In the genomic region with DNA sequence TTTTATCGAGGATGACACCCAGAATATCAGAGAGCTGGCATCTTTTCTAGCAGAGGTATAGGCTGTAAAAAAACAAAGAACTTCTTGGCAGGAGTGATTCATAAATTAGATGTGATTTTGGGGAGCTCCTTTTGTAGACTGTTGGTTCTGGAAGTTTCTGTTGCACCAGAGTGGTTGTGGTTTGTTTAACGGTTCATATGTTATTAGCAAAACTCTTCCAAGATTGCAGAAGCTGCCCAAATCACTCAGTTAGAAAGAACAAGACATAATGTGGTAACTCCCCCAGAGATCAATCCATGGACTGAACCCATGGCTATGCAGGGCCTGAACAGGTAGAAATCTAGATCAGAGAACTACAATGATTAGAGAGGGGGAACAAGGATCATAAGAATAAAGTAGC, we compare ENCODE assay signal across 25 cellular contexts. TPM values are rescaled to one million over a fixed set of nuclear protein-coding genes. Genes with fewer than 3 reads are reported as not detected.
DNase-seq lines count a peak whose midpoint lies in the region; ATAC-seq, FAIRE-seq and TF ChIP-seq lines count a peak whose summit lies in the region.
"Had no signal": no experiment of that assay in that cellular context is flagged by ENCODE, and none has a peak within 500 bp of the region (broad histone marks: within the 10 kb centered on the region; RNA-seq: fewer than 3 reads in every experiment).

No MANE protein-coding gene starts in this region.

- ATAC-seq in activated naive CD8-positive, alpha-beta T cell treated with anti-CD3 and anti-CD28 coated beads, Interleukin-2, amount 50 U/mL, for 24 hours: no peak
- no peak for ATAC-seq in WTC11
- ATAC-seq: body of pancreas, HepG2 had no signal

- no peaks in the 10 kb centered on the region for H4K20me1 ChIP-seq in Loucy (ENCODE audit: insufficient read depth, low read length, poor library complexity, severe bottlenecking)

- H3K27ac ChIP-seq in skeletal muscle tissue (ENCODE audit: low read depth, low read length): peak overlapping the region; percentile 20
- H3K27ac ChIP-seq: body of pancreas, colonic mucosa, Peyer's patch, transverse colon had no signal

- H3K79me2 ChIP-seq in Loucy (ENCODE audit: insufficient read depth, low read length): no peaks in the 10 kb centered on the region

- POLR2A ChIA-PET in WTC11 (lab: Charles Lee): no interaction called here

- H3K36me3 Mint-ChIP-seq in activated naive CD8-positive, alpha-beta T cell treated with anti-CD3 and anti-CD28 coated beads, Interleukin-2, amount 50 U/mL, for 24 hours (ENCODE audit: low read depth): peaks cover 4% of the 10 kb centered on the region
- H3K36me3 Mint-ChIP-seq in activated naive CD8-positive, alpha-beta T cell treated with anti-CD3 and anti-CD28 coated beads for 36 hours: peaks cover 2% of the 10 kb centered on the region
- peaks cover 17% of the 10 kb centered on the region for H3K36me3 Mint-ChIP-seq in WTC11
- no peaks in the 10 kb centered on the region for H3K36me3 Mint-ChIP-seq in CD14-positive monocyte
- H3K36me3 Mint-ChIP-seq: CD4-positive, alpha-beta memory T cell had no signal

- TF ChIP-seq CTCF in Loucy (conservative IDR thresholded peaks at IDR 0.05; ENCODE audit: low read length) (no peak), WTC11 (IDR thresholded peaks at IDR 0.05) (no peak), CD14-positive monocyte (IDR thresholded peaks at IDR 0.05) (no peak)

- no peaks in the 10 kb centered on the region for H3K36me3 ChIP-seq in Loucy (ENCODE audit: insufficient read depth, low read length)
- no peaks in the 10 kb centered on the region for H3K36me3 ChIP-seq in skeletal muscle tissue (ENCODE audit: control insufficient read depth in 3 of 3, insufficient read depth in 3 of 3, low read length in 3 of 3)
- H3K36me3 ChIP-seq: colonic mucosa, Peyer's patch, transverse colon had no signal

- no peak overlapping the region for H3K4me3 Mint-ChIP-seq in activated naive CD8-positive, alpha-beta T cell treated with anti-CD3 and anti-CD28 coated beads, Interleukin-2, amount 50 U/mL, for 24 hours
- H3K4me3 Mint-ChIP-seq in activated naive CD8-positive, alpha-beta T cell treated with anti-CD3 and anti-CD28 coated beads for 36 hours: no peak overlapping the region
- H3K4me3 Mint-ChIP-seq in WTC11 (no peak overlapping the region), CD14-positive monocyte (no peak overlapping the region)
- H3K4me3 Mint-ChIP-seq: CD4-positive, alpha-beta memory T cell; neural crest cell had no signal

- CTCF ChIA-PET in WTC11 (lab: Charles Lee): interaction anchor here (1.7 to 1.8 kb wide), 2 partner anchors 11 to 83 kb away, joined by 5 to 10 read pairs; no protein-coding TSS in a partner anchor

- H3K4me3 ChIP-seq in Loucy (ENCODE audit: low read length, poor library complexity, severe bottlenecking) (peak overlapping the region; percentile 50), skeletal muscle tissue (ENCODE audit: low read length in 3 of 3) (no peak overlapping the region)
- H3K4me3 ChIP-seq: body of pancreas, colonic mucosa, Peyer's patch, transverse colon had no signal

- no peak for DNase-seq in activated naive CD8-positive, alpha-beta T cell treated with anti-CD3 and anti-CD28 coated beads, Interleukin-2, amount 50 U/mL, for 24 hours
- DNase-seq in activated naive CD8-positive, alpha-beta T cell treated with anti-CD3 and anti-CD28 coated beads for 36 hours: no peak
- DNase-seq in WTC11 (ENCODE audit: low spot score) (no peak), GM12892 (ENCODE audit: insufficient read length) (no peak), CD14-positive monocyte (ENCODE audit: low spot score) (no peak), DMS53 treated with DMSO at 0.1 percent for 48 hours (lab: John Stamatoyannopoulos, UW; ENCODE audit: unreplicated experiment) (no peak)
- DNase-seq: activated CD4-positive, alpha-beta T cell treated with anti-CD3 and anti-CD28 coated beads, Interleukin-2, amount 50 U/mL, for 4 hours; activated naive CD4-positive, alpha-beta T cell treated with anti-CD3 and anti-CD28 coated beads, Interleukin-2, amount 50 U/mL, for 16 hours; activated T-cell treated with anti-CD3 and anti-CD28 coated beads, Interleukin-2, amount 50 U/mL, for 1 hour; body of pancreas; CD4-positive, alpha-beta memory T cell; colonic mucosa; foreskin fibroblast; midbrain; NCI-H1048; NCI-H2081; Peyer's patch; stimulated activated CD4-positive, alpha-beta T cell treated with anti-CD3 and anti-CD28 coated beads, Interleukin-12 subunit alpha, Interleukin-12 subunit beta, amount 100 ng/mL, for 4 hours; SW 1271; transverse colon had no signal

- H3F3A ChIP-seq in Loucy (ENCODE audit: low read depth): peaks cover 13% of the 10 kb centered on the region; the same call in 1 of the 2 replicates

- peak overlapping the region; percentile 68 for H3K4me2 ChIP-seq in Loucy (ENCODE audit: low read depth, low read length, poor library complexity, severe bottlenecking)

- H2AFZ ChIP-seq in Loucy (ENCODE audit: low read length): peak overlapping the region; percentile 74

- H3K4me1 ChIP-seq in Loucy (ENCODE audit: insufficient read depth, low read length, poor library complexity, severe bottlenecking) (peaks cover 39% of the 10 kb centered on the region), skeletal muscle tissue (ENCODE audit: control insufficient read depth in 3 of 3, insufficient read depth in 3 of 3, low read length in 3 of 3) (no peaks in the 10 kb centered on the region)
- H3K4me1 ChIP-seq: body of pancreas, colonic mucosa, Peyer's patch, transverse colon had no signal

- H3K9ac ChIP-seq in Loucy (ENCODE audit: low read depth, low read length, poor library complexity, severe bottlenecking) (peak overlapping the region; percentile 62), skeletal muscle tissue (ENCODE audit: low read depth in 1 of 3, low read length in 3 of 3) (no peak overlapping the region)

- no peaks in the 10 kb centered on the region for H3K9me2 ChIP-seq in Loucy (replicated peaks; ENCODE audit: low read depth, low read length)

- peak overlapping the region; percentile 53 for H3K27ac Mint-ChIP-seq in activated naive CD8-positive, alpha-beta T cell treated with anti-CD3 and anti-CD28 coated beads, Interleukin-2, amount 50 U/mL, for 24 hours
- H3K27ac Mint-ChIP-seq in activated naive CD8-positive, alpha-beta T cell treated with anti-CD3 and anti-CD28 coated beads for 36 hours: no peak overlapping the region
- H3K27ac Mint-ChIP-seq in WTC11 (peak overlapping the region; percentile 98), CD14-positive monocyte (peak overlapping the region in 2 of 7 donors; percentile 12 to 69)

- no peak for FAIRE-seq in GM12892 (lab: Jason Lieb, UNC)
- FAIRE-seq: HepG2, TTC549 had no signal

- H3K9me3 Mint-ChIP-seq in activated naive CD8-positive, alpha-beta T cell treated with anti-CD3 and anti-CD28 coated beads, Interleukin-2, amount 50 U/mL, for 24 hours: no peaks in the 10 kb centered on the region
- H3K9me3 Mint-ChIP-seq in activated naive CD8-positive, alpha-beta T cell treated with anti-CD3 and anti-CD28 coated beads for 36 hours: peaks cover 5% of the 10 kb centered on the region
- H3K9me3 Mint-ChIP-seq in WTC11 (peaks cover 19% of the 10 kb centered on the region), CD14-positive monocyte (peaks cover 0 to 7% (median 4%) of the 10 kb centered on the region in 7 donors)
- H3K9me3 Mint-ChIP-seq: CD4-positive, alpha-beta memory T cell had no signal

- intact Hi-C loops in CD14-positive monocyte (cut with micrococcal nuclease): no loop called here

- H3K4me1 Mint-ChIP-seq in activated naive CD8-positive, alpha-beta T cell treated with anti-CD3 and anti-CD28 coated beads, Interleukin-2, amount 50 U/mL, for 24 hours: peaks cover 34% of the 10 kb centered on the region
- H3K4me1 Mint-ChIP-seq in activated naive CD8-positive, alpha-beta T cell treated with anti-CD3 and anti-CD28 coated beads for 36 hours: peaks cover 30% of the 10 kb centered on the region
- H3K4me1 Mint-ChIP-seq in WTC11: peaks cover 40% of the 10 kb centered on the region
- peaks cover 39% of the 10 kb centered on the region for H3K4me1 Mint-ChIP-seq in CD14-positive monocyte
- H3K4me1 Mint-ChIP-seq: neural crest cell had no signal

- no peak for TF ChIP-seq POLR2A in GM12892 (IDR thresholded peaks at IDR 0.05; ENCODE audit: low read depth, low read length)

- no peaks in the 10 kb centered on the region for H3K27me3 ChIP-seq in Loucy (ENCODE audit: insufficient read depth, low read length, poor library complexity, severe bottlenecking)
- no peaks in the 10 kb centered on the region for H3K27me3 ChIP-seq in skeletal muscle tissue (ENCODE audit: control insufficient read depth in 3 of 3, insufficient read depth in 3 of 3, low read length in 3 of 3)
- H3K27me3 ChIP-seq: body of pancreas, colonic mucosa, Peyer's patch, transverse colon had no signal

- H3K27me3 Mint-ChIP-seq in activated naive CD8-positive, alpha-beta T cell treated with anti-CD3 and anti-CD28 coated beads, Interleukin-2, amount 50 U/mL, for 24 hours: no peaks in the 10 kb centered on the region
- no peaks in the 10 kb centered on the region for H3K27me3 Mint-ChIP-seq in activated naive CD8-positive, alpha-beta T cell treated with anti-CD3 and anti-CD28 coated beads for 36 hours
- H3K27me3 Mint-ChIP-seq in WTC11 (ENCODE audit: low read depth): no peaks in the 10 kb centered on the region
- H3K27me3 Mint-ChIP-seq in CD14-positive monocyte (ENCODE audit: low read depth in 3 of 3): peaks cover 0 to 3% (median 0%) of the 10 kb centered on the region in 3 donors
- H3K27me3 Mint-ChIP-seq: CD4-positive, alpha-beta memory T cell had no signal

- H3K9me3 ChIP-seq in Loucy (ENCODE audit: insufficient read depth, low read depth, low read length): no peaks in the 10 kb centered on the region
- H3K9me3 ChIP-seq in skeletal muscle tissue (ENCODE audit: control insufficient read depth in 3 of 3, low read length in 3 of 3): no peaks in the 10 kb centered on the region
- H3K9me3 ChIP-seq: body of pancreas, colonic mucosa, Peyer's patch, transverse colon had no signal

RNA-seq across cellular contexts. Expression of gene RNASE10, which starts 6.7 kb away (rescaled TPM):
- under 1 TPM; 0.24 to 0.25 TPM for total RNA-seq in activated naive CD8-positive, alpha-beta T cell treated with anti-CD3 and anti-CD28 coated beads for 36 hours
- total RNA-seq in WTC11 (2021) (0.82 to 1.2 TPM (median 1.0 TPM) in 3 replicates), skeletal muscle tissue (not detected)
- polyA plus RNA-seq in GM12892 (2012; ENCODE audit: missing spikeins): not detected
- not detected for polyA plus RNA-seq in CD14-positive monocyte
- total RNA-seq: HepG2, Peyer's patch, transverse colon had no signal
- polyA plus RNA-seq: CD4-positive, alpha-beta memory T cell; HepG2 had no signal

RNA-seq across cellular contexts. Expression of gene PNP, which starts 29.4 kb away (rescaled TPM):
- 100 to 1,000 TPM; 227 to 230 TPM for total RNA-seq in activated naive CD8-positive, alpha-beta T cell treated with anti-CD3 and anti-CD28 coated beads for 36 hours
- total RNA-seq in WTC11 (2021): 72.7 to 95.8 TPM (median 75.0 TPM) in 3 replicates
- total RNA-seq in skeletal muscle tissue: 13.6 TPM
- 77.8 TPM for polyA plus RNA-seq in GM12892 (2012; ENCODE audit: missing spikeins)
- polyA plus RNA-seq in CD14-positive monocyte: 10 to 100 TPM; 63.2 to 67.5 TPM

RNA-seq across cellular contexts. Expression of gene PIP4P1, which starts 37.4 kb away (rescaled TPM):
- total RNA-seq in activated naive CD8-positive, alpha-beta T cell treated with anti-CD3 and anti-CD28 coated beads for 36 hours: 10 to 100 TPM; 27.6 to 28.7 TPM
- total RNA-seq in WTC11 (2021): 28.3 to 34.1 TPM (median 29.7 TPM) in 3 replicates
- total RNA-seq in skeletal muscle tissue: 13.0 TPM
- polyA plus RNA-seq in GM12892 (2012; ENCODE audit: missing spikeins): 26.1 TPM
- 10 to 100 TPM; 19.4 to 21.2 TPM for polyA plus RNA-seq in CD14-positive monocyte

RNA-seq across cellular contexts. Expression of gene APEX1, which starts 43.6 kb away (rescaled TPM):
- 100 to 1,000 TPM; 253 to 277 TPM for total RNA-seq in activated naive CD8-positive, alpha-beta T cell treated with anti-CD3 and anti-CD28 coated beads for 36 hours
- 299 to 324 TPM (median 308 TPM) in 3 replicates for total RNA-seq in WTC11 (2021)
- total RNA-seq in skeletal muscle tissue: 64.2 TPM
- polyA plus RNA-seq in GM12892 (2012; ENCODE audit: missing spikeins): 308 TPM
- polyA plus RNA-seq in CD14-positive monocyte: 10 to 100 TPM; 69.7 to 85.4 TPM

RNA-seq across cellular contexts. Expression of gene OSGEP, which starts 44.0 kb away (rescaled TPM):
- total RNA-seq in activated naive CD8-positive, alpha-beta T cell treated with anti-CD3 and anti-CD28 coated beads for 36 hours: 10 to 100 TPM; 59.0 to 59.2 TPM
- total RNA-seq in WTC11 (2021) (33.3 to 40.0 TPM (median 37.3 TPM) in 3 replicates), skeletal muscle tissue (26.6 TPM)
- 41.4 TPM for polyA plus RNA-seq in GM12892 (2012; ENCODE audit: missing spikeins)
- polyA plus RNA-seq in CD14-positive monocyte: 10 to 100 TPM; 34.7 to 40.0 TPM
